ENCODE assay signal across 6 cellular contexts in the genomic region with DNA sequence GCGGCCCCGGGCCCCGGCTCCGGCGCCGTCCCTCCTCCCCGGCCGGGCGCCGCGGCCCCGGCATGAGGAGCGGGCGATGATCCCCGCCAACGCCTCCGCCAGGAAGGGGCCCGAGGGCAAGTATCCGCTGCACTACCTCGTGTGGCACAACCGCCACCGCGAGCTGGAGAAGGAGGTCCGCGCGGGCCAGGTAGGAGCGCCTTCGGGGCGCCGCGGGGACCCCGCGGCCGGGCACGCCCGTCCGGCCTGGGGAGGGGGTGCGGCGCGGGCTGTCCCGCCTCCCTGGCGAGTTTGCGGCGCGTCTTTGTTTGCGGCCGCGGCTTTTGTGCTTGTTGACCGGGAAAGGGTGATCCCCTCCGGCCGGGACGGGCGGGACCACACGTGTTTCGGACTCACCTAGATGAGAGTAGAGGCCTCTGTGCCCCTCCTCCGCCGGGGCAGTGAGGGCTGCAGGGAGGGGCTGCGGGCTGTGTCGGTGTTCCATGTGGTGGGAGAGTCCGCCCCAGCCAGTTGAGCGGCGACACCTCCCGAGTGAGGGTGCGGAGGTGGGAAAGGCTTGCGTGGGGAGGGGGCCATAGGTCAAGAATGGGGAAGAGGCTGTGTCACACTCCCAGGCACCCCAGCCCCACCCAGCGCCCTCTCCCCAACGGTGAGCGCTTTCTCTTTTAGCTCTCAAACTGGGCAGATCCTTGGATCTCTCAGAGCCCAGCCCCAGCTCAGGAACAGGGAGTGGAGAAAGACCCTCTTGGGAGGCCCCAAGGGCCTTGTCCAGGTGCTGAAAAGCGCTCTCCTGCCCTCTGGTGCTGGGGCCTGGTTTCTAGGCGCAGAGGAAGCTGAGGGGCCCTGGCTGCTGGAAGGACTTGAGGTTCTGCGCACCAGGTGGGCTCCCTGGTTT. TPM values are rescaled to one million over a fixed set of nuclear protein-coding genes. Genes with fewer than 3 reads are reported as not detected.
A peak's percentile ranks its signal among the peaks of the same experiment; 100 is the strongest.
DNase-seq lines count a peak whose midpoint lies in the region; ATAC-seq and TF ChIP-seq lines count a peak whose summit lies in the region.

No MANE protein-coding gene starts in this region.

- H3K4me1 ChIP-seq in prostate gland (replicated peaks), result peaks cover 16% of the 10 kb centered on the region

- TF ChIP-seq POLR2A in prostate gland (IDR thresholded peaks at IDR 0.05), result peak; percentile 13

- peak overlapping the region; percentile 56 to 60 for H3K4me3 ChIP-seq in prostate gland

- peak in 1 of 4 experiments; percentile 28 for TF ChIP-seq CTCF in prostate gland (IDR thresholded peaks at IDR 0.05)

- H3K27me3 ChIP-seq in prostate gland (replicated peaks; ENCODE audit: insufficient read depth), result no peaks in the 10 kb centered on the region

- H3K36me3 ChIP-seq in prostate gland, result no peaks in the 10 kb centered on the region

- H3K9me3 ChIP-seq in prostate gland, result no peaks in the 10 kb centered on the region

- 11% methylated on average over 44 of the region's 71 CpGs for WGBS in prostate gland

- peak; percentile 47 for DNase-seq in Daoy (ENCODE audit: low read depth)
- DNase-seq in NCI-H2171 (lab: John Stamatoyannopoulos, UW), result peak; percentile 38
- peak; percentile 51 for DNase-seq in dermis blood vessel endothelial cell
- no peak for DNase-seq in prostate gland (ENCODE audit: low spot score)

- ATAC-seq in GM21717 (IDR thresholded peaks at IDR 0.05; ENCODE audit: unreplicated experiment), result no peak
- no peak for ATAC-seq in GM21786 (IDR thresholded peaks at IDR 0.05; ENCODE audit: unreplicated experiment)

- no peak overlapping the region for H3K27ac ChIP-seq in prostate gland

- intact Hi-C loops in prostate gland (cut with DNase I), result no loop called here

RNA-seq across cellular contexts. Expression of gene ANKRD13B, which starts 0.9 kb away (rescaled TPM):
- 13.1 and 15.8 TPM in 2 replicates for total RNA-seq in Daoy (2014; rRNA removed; shearing (Covaris generic))
- total RNA-seq in dermis blood vessel endothelial cell (7.7 and 13.9 TPM in 2 replicates), prostate gland (10 to 100 TPM in 1 of 2 donors, 1 to 10 TPM in 1; 2.7 to 30.0 TPM)

RNA-seq across cellular contexts. Expression of gene GIT1, which starts 4.3 kb away (rescaled TPM):
- 22.0 and 23.2 TPM in 2 replicates for total RNA-seq in Daoy (2014; rRNA removed; shearing (Covaris generic))
- total RNA-seq in dermis blood vessel endothelial cell (40.7 and 87.2 TPM in 2 replicates), prostate gland (10 to 100 TPM; 29.1 to 86.9 TPM)

RNA-seq across cellular contexts. Expression of gene TP53I13, which starts 25.3 kb away (rescaled TPM):
- 40.2 and 44.8 TPM in 2 replicates for total RNA-seq in Daoy (2014; rRNA removed; shearing (Covaris generic))
- total RNA-seq in dermis blood vessel endothelial cell (34.5 and 52.2 TPM in 2 replicates), prostate gland (10 to 100 TPM; 52.5 to 82.0 TPM)

RNA-seq across cellular contexts. Expression of gene ABHD15, which starts 27.0 kb away (rescaled TPM):
- 2.6 and 4.1 TPM in 2 replicates for total RNA-seq in Daoy (2014; rRNA removed; shearing (Covaris generic))
- 8.1 and 8.8 TPM in 2 replicates for total RNA-seq in dermis blood vessel endothelial cell
- 10 to 100 TPM in 1 of 2 donors, 1 to 10 TPM in 1; 9.1 to 14.8 TPM for total RNA-seq in prostate gland

RNA-seq across cellular contexts. Expression of gene CORO6, which starts 28.9 kb away (rescaled TPM):
- 0.51 TPM in 1 of 2 replicates, not detected in the other for total RNA-seq in Daoy (2014; rRNA removed; shearing (Covaris generic))
- total RNA-seq in dermis blood vessel endothelial cell, result 1.6 and 3.9 TPM in 2 replicates
- total RNA-seq in prostate gland, result 10 to 100 TPM; 23.4 to 33.5 TPM
